Comparison of ENCODE assay signal across 8 cellular contexts in genomic region chr6:42783177-42783875, GRCh38. TPM values are rescaled to one million over a fixed set of nuclear protein-coding genes. Genes with fewer than 3 reads are reported as not detected.
A peak's percentile ranks its signal among the peaks of the same experiment; 100 is the strongest.
DNase-seq lines count a peak whose midpoint lies in the region; ATAC-seq, FAIRE-seq and TF ChIP-seq lines count a peak whose summit lies in the region.

No MANE protein-coding gene starts in this region.

- no peaks in the 10 kb centered on the region for H3K9me3 ChIP-seq in kidney (ENCODE audit: control insufficient read depth in 1 of 2, low read length in 2 of 2)

- peak; percentile 44 for DNase-seq in DMS114 treated with DMSO at 0.1 percent for 48 hours (lab: John Stamatoyannopoulos, UW; ENCODE audit: unreplicated experiment)
- DNase-seq in H54 (ENCODE audit: insufficient read length, low spot score): peak; percentile 40
- peak; percentile 32 for DNase-seq in NCI-H1694 treated with DMSO at 0.1 percent for 48 hours (lab: John Stamatoyannopoulos, UW)
- peak; percentile 45 to 77 (median 62) for DNase-seq in activated CD4-positive, CD25-positive, alpha-beta regulatory T cell (lab: John Stamatoyannopoulos, UW)
- DNase-seq in central memory CD4-positive, alpha-beta T cell: peak; percentile 83
- peak; percentile 94 for DNase-seq in kidney
- peak; percentile 63 to 65 for DNase-seq in stimulated activated CD4-positive, alpha-beta T cell treated with anti-CD3 and anti-CD28 coated beads, Interleukin-15, amount 100 ng/mL, for 1 hour (ENCODE audit: low read depth in 1 of 2, low spot score in 1 of 2)

- TF ChIP-seq POLR2A in H54 (IDR thresholded peaks at IDR 0.05; ENCODE audit: low read depth, low read length): peak; percentile 51

- H3K4me1 ChIP-seq in kidney (ENCODE audit: control insufficient read depth in 1 of 2, insufficient read depth in 1 of 2, low read depth in 1 of 2, low read length in 2 of 2): peaks cover 4 to 17% of the 10 kb centered on the region in 2 donors

- no peak for ATAC-seq in HG03139 (IDR thresholded peaks at IDR 0.05; ENCODE audit: unreplicated experiment)

- FAIRE-seq in H54 (lab: Jason Lieb, UNC) (no peak), kidney (lab: Jason Lieb, UNC) (no peak)

- intact Hi-C loops in kidney (cut with DNase I): no loop called here

- H3K4me3 ChIP-seq in kidney (ENCODE audit: low read length in 2 of 2): peak overlapping the region; percentile 92 to 98

- H3K9ac ChIP-seq in kidney (ENCODE audit: low read length in 2 of 2): peak overlapping the region; percentile 99

- peak overlapping the region; percentile 100 for H3K27ac ChIP-seq in kidney (ENCODE audit: low read depth in 2 of 2, low read length in 2 of 2)

- no peak for TF ChIP-seq CTCF in kidney (IDR thresholded peaks at IDR 0.05; ENCODE audit: borderline replicate concordance, extremely low read depth, insufficient read depth)

- no peaks in the 10 kb centered on the region for H3K36me3 ChIP-seq in kidney (ENCODE audit: control insufficient read depth in 1 of 2, insufficient read depth in 2 of 2, low read length in 2 of 2)

RNA-seq across cellular contexts. Expression of gene BICRAL, which starts 1.5 kb away (rescaled TPM):
- total RNA-seq in kidney: 20.9 TPM
- 2.7 TPM for polyA plus RNA-seq in kidney (ENCODE audit: insufficient read depth, low read depth, low replicate concordance)

RNA-seq across cellular contexts. Expression of gene TBCC, which starts 37.4 kb away (rescaled TPM):
- total RNA-seq in kidney: 21.2 TPM
- polyA plus RNA-seq in kidney (ENCODE audit: insufficient read depth, low read depth, low replicate concordance): 17.6 TPM

Comparison
In these comparisons a context has a peak if more than half of its experiments do, and no peak if none do; other contexts are left out.
1. DNase-seq: peak in every context shown above with its lines; median percentile 94 in kidney; 83 in central memory CD4-positive, alpha-beta T cell; 64 in stimulated activated CD4-positive, alpha-beta T cell treated with anti-CD3 and anti-CD28 coated beads, Interleukin-15, amount 100 ng/mL, for 1 hour; 62 in activated CD4-positive, CD25-positive, alpha-beta regulatory T cell; 44 in DMS114 treated with DMSO at 0.1 percent for 48 hours; 40 in H54; 32 in NCI-H1694 treated with DMSO at 0.1 percent for 48 hours.